In the genomic region with DNA sequence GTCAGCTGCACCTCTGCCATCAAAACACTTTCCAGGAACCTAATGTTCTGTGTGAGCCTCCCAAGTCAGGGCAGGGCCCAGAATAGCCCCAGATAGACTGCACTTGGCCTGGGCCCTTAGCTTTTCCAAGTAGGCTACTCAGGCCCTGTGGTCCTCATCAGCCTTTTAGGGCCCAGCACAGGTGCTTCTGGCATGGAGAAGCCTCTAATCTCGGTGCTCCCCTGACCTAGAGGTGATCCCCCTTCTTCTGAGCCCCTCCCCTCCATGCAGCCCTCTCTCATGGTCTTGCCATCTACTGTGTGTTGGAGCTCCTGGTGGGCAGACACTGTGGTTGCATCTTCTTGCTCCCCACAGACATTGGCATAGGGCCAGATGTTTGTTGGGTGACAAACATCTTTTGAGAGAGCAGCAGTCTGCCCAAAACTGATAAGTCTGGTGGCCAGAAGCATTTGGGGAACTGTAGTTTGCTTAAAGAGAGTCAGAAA, we compare ENCODE assay signal across 1 cellular context.
TF ChIP-seq lines count a peak whose summit lies in the region.

No MANE protein-coding gene starts in this region.

TF ChIP-seq in K562, 482 proteins besides CTCF, POLR2A, EP300 and RAD21 (continued from another document):
- TF ChIP-seq TEAD1 (CRISPR knock-in tag; IDR thresholded peaks at IDR 0.05), result 0 out of 4 replicates have a peak, but pooled peaks of 1 of the 2 experiments have one; percentile 16
- no peak for TF ChIP-seq ZNF133 (CRISPR knock-in tag; IDR thresholded peaks at IDR 0.05)
- TF ChIP-seq ZC3H8 (IDR thresholded peaks at IDR 0.05), result no peak
- TF ChIP-seq ATF7 (IDR thresholded peaks at IDR 0.05), result peak; percentile 28; the same call in 1 of the 2 replicates
- no peak for TF ChIP-seq GTF2E2 (tag; IDR thresholded peaks at IDR 0.05)
- no peak for TF ChIP-seq CHCHD3 (CRISPR knock-in tag; IDR thresholded peaks at IDR 0.05)
- TF ChIP-seq ZNF24 (IDR thresholded peaks at IDR 0.05), result no peak
- TF ChIP-seq ZNF644 (tag; IDR thresholded peaks at IDR 0.05; ENCODE audit: low read depth), result 0 out of 2 replicates have a peak, but pooled peaks have one; percentile 38
- 0 out of 4 replicates have a peak, but pooled peaks of 1 of the 2 experiments have one; percentile 34 for TF ChIP-seq TRIM24 (IDR thresholded peaks at IDR 0.05)
- peak; percentile 66; the same call in 1 of the 2 replicates for TF ChIP-seq SMARCA4 (IDR thresholded peaks at IDR 0.05)
- TF ChIP-seq, protein P1, sequence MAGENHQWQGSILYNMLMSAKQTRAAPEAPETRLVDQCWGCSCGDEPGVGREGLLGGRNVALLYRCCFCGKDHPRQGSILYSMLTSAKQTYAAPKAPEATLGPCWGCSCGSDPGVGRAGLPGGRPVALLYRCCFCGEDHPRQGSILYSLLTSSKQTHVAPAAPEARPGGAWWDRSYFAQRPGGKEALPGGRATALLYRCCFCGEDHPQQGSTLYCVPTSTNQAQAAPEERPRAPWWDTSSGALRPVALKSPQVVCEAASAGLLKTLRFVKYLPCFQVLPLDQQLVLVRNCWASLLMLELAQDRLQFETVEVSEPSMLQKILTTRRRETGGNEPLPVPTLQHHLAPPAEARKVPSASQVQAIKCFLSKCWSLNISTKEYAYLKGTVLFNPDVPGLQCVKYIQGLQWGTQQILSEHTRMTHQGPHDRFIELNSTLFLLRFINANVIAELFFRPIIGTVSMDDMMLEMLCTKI (IDR thresholded peaks at IDR 0.05; ENCODE audit: partially characterized antibody), result no peak
- peak; percentile 63; the same call in 1 of the 2 replicates for TF ChIP-seq DPF2 (IDR thresholded peaks at IDR 0.05)
- TF ChIP-seq BRF1 (IDR thresholded peaks at IDR 0.05; ENCODE audit: borderline replicate concordance, extremely low read depth, insufficient read length), result no peak
- TF ChIP-seq HCFC1 (IDR thresholded peaks at IDR 0.05; ENCODE audit: low read depth, low read length), result peak; percentile 62
- 0 out of 2 replicates have a peak, but pooled peaks have one; percentile 41 for TF ChIP-seq PML (IDR thresholded peaks at IDR 0.05; ENCODE audit: low read length)
- TF ChIP-seq ZNF197 (CRISPR knock-in tag; IDR thresholded peaks at IDR 0.05; ENCODE audit: low read depth), result 0 out of 2 replicates have a peak, but pooled peaks have one; percentile 29
- TF ChIP-seq CREM (IDR thresholded peaks at IDR 0.05; ENCODE audit: low read depth), result peak; percentile 26; the same call in 1 of the 2 replicates
